In genomic region chr5:1801061-1801953, GRCh38 we compare ENCODE assay signal across 1 cellular context.
TF ChIP-seq lines count a peak whose summit lies in the region.

NDUFS6 (plus strand) TSS chr5:1801407; CDS start chr5:1801418, 11 bp downstream.

TF ChIP-seq in HEK293, 187 proteins besides CTCF, POLR2A, EP300 and RAD21 (continued from another document and continues in another):
- TF ChIP-seq, protein P1, sequence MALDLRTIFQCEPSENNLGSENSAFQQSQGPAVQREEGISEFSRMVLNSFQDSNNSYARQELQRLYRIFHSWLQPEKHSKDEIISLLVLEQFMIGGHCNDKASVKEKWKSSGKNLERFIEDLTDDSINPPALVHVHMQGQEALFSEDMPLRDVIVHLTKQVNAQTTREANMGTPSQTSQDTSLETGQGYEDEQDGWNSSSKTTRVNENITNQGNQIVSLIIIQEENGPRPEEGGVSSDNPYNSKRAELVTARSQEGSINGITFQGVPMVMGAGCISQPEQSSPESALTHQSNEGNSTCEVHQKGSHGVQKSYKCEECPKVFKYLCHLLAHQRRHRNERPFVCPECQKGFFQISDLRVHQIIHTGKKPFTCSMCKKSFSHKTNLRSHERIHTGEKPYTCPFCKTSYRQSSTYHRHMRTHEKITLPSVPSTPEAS (tag by site-specific recombination; IDR thresholded peaks at IDR 0.05) = no peak; the same call in 1 of the 2 replicates
- TF ChIP-seq ZNF112 (tag by site-specific recombination; IDR thresholded peaks at IDR 0.05) (no peak), KLF16 (tag by site-specific recombination; IDR thresholded peaks at IDR 0.05) (peak; percentile 80), KLF1 (tag by site-specific recombination; IDR thresholded peaks at IDR 0.05) (peak; percentile 7; the same call in 1 of the 2 replicates), ZNF211 (tag by site-specific recombination; IDR thresholded peaks at IDR 0.05; ENCODE audit: low read depth) (no peak), ZNF221 (tag by site-specific recombination; IDR thresholded peaks at IDR 0.05; ENCODE audit: borderline replicate concordance) (no peak), ZNF560 (tag by site-specific recombination; IDR thresholded peaks at IDR 0.05; ENCODE audit: borderline replicate concordance) (no peak), GLIS2 (tag by site-specific recombination; IDR thresholded peaks at IDR 0.05) (no peak), ZBTB26 (tag by site-specific recombination; optimal IDR thresholded peaks at IDR 0.05) (peak; percentile 99), GFI1B (tag by site-specific recombination; IDR thresholded peaks at IDR 0.05) (no peak), SALL2 (tag by site-specific recombination; IDR thresholded peaks at IDR 0.05; ENCODE audit: borderline replicate concordance) (no peak), ZNF146 (tag by site-specific recombination; IDR thresholded peaks at IDR 0.05) (peak; percentile 72), ZNF362 (tag by site-specific recombination; IDR thresholded peaks at IDR 0.05) (no peak), ZNF48 (tag by site-specific recombination; IDR thresholded peaks at IDR 0.05) (no peak), HIC1 (tag by site-specific recombination; IDR thresholded peaks at IDR 0.05) (no peak), ZNF654 (tag by site-specific recombination; IDR thresholded peaks at IDR 0.05; ENCODE audit: low read depth) (no peak), ZNF785 (tag by site-specific recombination; IDR thresholded peaks at IDR 0.05) (no peak), ZNF658 (tag by site-specific recombination; IDR thresholded peaks at IDR 0.05) (no peak), ZSCAN5A (tag by site-specific recombination; IDR thresholded peaks at IDR 0.05) (0 out of 2 replicates have a peak, but pooled peaks have one; percentile 75), ZNF311 (tag by site-specific recombination; IDR thresholded peaks at IDR 0.05; ENCODE audit: borderline replicate concordance) (no peak), ZNF26 (tag by site-specific recombination; IDR thresholded peaks at IDR 0.05) (no peak), ZNF623 (tag by site-specific recombination; IDR thresholded peaks at IDR 0.05) (no peak; the same call in 1 of the 2 replicates), ZNF23 (tag by site-specific recombination; IDR thresholded peaks at IDR 0.05; ENCODE audit: borderline replicate concordance) (no peak), ZNF114 (tag by site-specific recombination; IDR thresholded peaks at IDR 0.05) (no peak), ZNF610 (tag by site-specific recombination; IDR thresholded peaks at IDR 0.05; ENCODE audit: borderline replicate concordance) (no peak), PRDM10 (tag by site-specific recombination; IDR thresholded peaks at IDR 0.05) (peak; percentile 66), ZSCAN23 (tag by site-specific recombination; IDR thresholded peaks at IDR 0.05) (no peak), ZNF626 (tag by site-specific recombination; IDR thresholded peaks at IDR 0.05) (no peak), ZNF175 (tag by site-specific recombination; IDR thresholded peaks at IDR 0.05) (no peak), INSM2 (tag by site-specific recombination; IDR thresholded peaks at IDR 0.05) (peak; percentile 63), ZNF677 (tag by site-specific recombination; IDR thresholded peaks at IDR 0.05) (no peak), ZEB2 (tag by site-specific recombination; IDR thresholded peaks at IDR 0.05) (peak; percentile 90), ZBTB7A (tag by site-specific recombination; IDR thresholded peaks at IDR 0.05; ENCODE audit: low read depth) (peak; percentile 61; the same call in 1 of the 2 replicates), ZNF555 (tag by site-specific recombination; conservative IDR thresholded peaks at IDR 0.05) (no peak)
- TF ChIP-seq, protein P2, sequence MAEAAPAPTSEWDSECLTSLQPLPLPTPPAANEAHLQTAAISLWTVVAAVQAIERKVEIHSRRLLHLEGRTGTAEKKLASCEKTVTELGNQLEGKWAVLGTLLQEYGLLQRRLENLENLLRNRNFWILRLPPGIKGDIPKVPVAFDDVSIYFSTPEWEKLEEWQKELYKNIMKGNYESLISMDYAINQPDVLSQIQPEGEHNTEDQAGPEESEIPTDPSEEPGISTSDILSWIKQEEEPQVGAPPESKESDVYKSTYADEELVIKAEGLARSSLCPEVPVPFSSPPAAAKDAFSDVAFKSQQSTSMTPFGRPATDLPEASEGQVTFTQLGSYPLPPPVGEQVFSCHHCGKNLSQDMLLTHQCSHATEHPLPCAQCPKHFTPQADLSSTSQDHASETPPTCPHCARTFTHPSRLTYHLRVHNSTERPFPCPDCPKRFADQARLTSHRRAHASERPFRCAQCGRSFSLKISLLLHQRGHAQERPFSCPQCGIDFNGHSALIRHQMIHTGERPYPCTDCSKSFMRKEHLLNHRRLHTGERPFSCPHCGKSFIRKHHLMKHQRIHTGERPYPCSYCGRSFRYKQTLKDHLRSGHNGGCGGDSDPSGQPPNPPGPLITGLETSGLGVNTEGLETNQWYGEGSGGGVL (tag by site-specific recombination; IDR thresholded peaks at IDR 0.05) = no peak; the same call in 1 of the 2 replicates
- TF ChIP-seq, protein P3, sequence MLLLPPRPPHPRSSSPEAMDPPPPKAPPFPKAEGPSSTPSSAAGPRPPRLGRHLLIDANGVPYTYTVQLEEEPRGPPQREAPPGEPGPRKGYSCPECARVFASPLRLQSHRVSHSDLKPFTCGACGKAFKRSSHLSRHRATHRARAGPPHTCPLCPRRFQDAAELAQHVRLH (tag by site-specific recombination; IDR thresholded peaks at IDR 0.05) = peak; percentile 8
- TF ChIP-seq, protein P4, sequence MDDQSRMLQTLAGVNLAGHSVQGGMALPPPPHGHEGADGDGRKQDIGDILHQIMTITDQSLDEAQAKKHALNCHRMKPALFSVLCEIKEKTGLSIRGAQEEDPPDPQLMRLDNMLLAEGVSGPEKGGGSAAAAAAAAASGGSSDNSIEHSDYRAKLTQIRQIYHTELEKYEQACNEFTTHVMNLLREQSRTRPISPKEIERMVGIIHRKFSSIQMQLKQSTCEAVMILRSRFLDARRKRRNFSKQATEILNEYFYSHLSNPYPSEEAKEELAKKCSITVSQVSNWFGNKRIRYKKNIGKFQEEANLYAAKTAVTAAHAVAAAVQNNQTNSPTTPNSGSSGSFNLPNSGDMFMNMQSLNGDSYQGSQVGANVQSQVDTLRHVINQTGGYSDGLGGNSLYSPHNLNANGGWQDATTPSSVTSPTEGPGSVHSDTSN (CRISPR knock-in tag; IDR thresholded peaks at IDR 0.05) = peak; percentile 77; the same call in 1 of the 2 replicates
- TF ChIP-seq, protein P5, sequence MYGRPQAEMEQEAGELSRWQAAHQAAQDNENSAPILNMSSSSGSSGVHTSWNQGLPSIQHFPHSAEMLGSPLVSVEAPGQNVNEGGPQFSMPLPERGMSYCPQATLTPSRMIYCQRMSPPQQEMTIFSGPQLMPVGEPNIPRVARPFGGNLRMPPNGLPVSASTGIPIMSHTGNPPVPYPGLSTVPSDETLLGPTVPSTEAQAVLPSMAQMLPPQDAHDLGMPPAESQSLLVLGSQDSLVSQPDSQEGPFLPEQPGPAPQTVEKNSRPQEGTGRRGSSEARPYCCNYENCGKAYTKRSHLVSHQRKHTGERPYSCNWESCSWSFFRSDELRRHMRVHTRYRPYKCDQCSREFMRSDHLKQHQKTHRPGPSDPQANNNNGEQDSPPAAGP (tag by site-specific recombination; IDR thresholded peaks at IDR 0.05) = peak; percentile 67
- TF ChIP-seq, protein P6, sequence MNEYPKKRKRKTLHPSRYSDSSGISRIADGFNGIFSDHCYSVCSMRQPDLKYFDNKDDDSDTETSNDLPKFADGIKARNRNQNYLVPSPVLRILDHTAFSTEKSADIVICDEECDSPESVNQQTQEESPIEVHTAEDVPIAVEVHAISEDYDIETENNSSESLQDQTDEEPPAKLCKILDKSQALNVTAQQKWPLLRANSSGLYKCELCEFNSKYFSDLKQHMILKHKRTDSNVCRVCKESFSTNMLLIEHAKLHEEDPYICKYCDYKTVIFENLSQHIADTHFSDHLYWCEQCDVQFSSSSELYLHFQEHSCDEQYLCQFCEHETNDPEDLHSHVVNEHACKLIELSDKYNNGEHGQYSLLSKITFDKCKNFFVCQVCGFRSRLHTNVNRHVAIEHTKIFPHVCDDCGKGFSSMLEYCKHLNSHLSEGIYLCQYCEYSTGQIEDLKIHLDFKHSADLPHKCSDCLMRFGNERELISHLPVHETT (tag by site-specific recombination; IDR thresholded peaks at IDR 0.05) = no peak
